In the genomic region with DNA sequence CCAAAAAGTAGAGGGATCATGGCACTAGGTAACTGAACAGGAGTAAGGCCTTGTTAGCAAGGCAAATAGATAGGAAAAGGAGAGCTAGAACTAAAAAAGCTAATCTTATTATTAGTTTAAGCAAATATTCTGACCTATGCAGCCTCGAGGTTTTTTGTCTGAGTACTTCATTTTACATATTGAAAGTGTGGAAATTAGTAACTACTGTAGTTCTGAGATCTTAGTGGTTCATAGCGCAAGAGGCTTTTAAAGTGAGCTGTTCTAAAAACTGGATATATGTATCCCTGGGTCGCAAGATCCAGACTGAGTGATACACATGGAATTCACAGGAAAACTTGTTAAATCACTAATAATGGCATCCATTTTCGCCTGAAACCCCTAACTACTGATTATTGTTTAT, we compare ENCODE assay signal across 15 cellular contexts.
DNase-seq lines count a peak whose midpoint lies in the region; ATAC-seq and TF ChIP-seq lines count a peak whose summit lies in the region.
"Had no signal": no experiment of that assay in that cellular context is flagged by ENCODE, and none has a peak within 500 bp of the region (broad histone marks: within the 10 kb centered on the region; RNA-seq: fewer than 3 reads in every experiment).

No MANE protein-coding gene starts in this region.

- POLR2A ChIA-PET in GM10248 (lab: Yijun Ruan, JAX), result no interaction called here

- no peak for TF ChIP-seq POLR2A in thyroid gland (IDR thresholded peaks at IDR 0.05)

- CTCF ChIA-PET in GM10248 (lab: Yijun Ruan, JAX), result interaction anchor here (1.3 to 2.4 kb wide), 3 partner anchors 9 to 16 kb away, joined by 3 to 6 read pairs (median 4); no protein-coding TSS in a partner anchor

- DNase-seq in fibroblast of peridontal ligament (ENCODE audit: extremely low read depth) (peak; percentile 2), psoas muscle (no peak), GM10248 (ENCODE audit: extremely low spot score) (no peak), thyroid gland (no peak), SW480 (ENCODE audit: low spot score) (no peak)
- DNase-seq: activated CD4-positive, alpha-beta T cell treated with anti-CD3 and anti-CD28 coated beads for 48 hours; heart left ventricle; left ventricle myocardium superior; stimulated activated CD4-positive, alpha-beta T cell treated with anti-CD3 and anti-CD28 coated beads, Interleukin-1b, Interleukin-23, amount 100 ng/mL, for 48 hours; stimulated activated naive CD4-positive, alpha-beta T cell treated with Interleukin-2 at 50 U/mL for 16 hours had no signal

- intact Hi-C loops in psoas muscle (cut with DNase I) (no loop called here), thyroid gland (cut with DNase I) (no loop called here)

- ATAC-seq in GM18867 (IDR thresholded peaks at IDR 0.05; ENCODE audit: unreplicated experiment) (peak; percentile 38), GM21723 (IDR thresholded peaks at IDR 0.05; ENCODE audit: unreplicated experiment) (peak; percentile 43), HG03159 (IDR thresholded peaks at IDR 0.05; ENCODE audit: unreplicated experiment) (peak; percentile 51), psoas muscle (no peak)
- ATAC-seq: activated T-helper 17 cell treated with anti-CD3 and anti-CD28 coated beads, Interleukin-2, amount 50 U/mL, for 72 hours; heart left ventricle; left ventricle myocardium superior had no signal

- H3K27ac ChIP-seq in psoas muscle (no peak overlapping the region), thyroid gland (no peak overlapping the region)
- H3K27ac ChIP-seq: heart left ventricle had no signal

- 77 to 82% (median 78%) methylated on average over 4 of the region's 4 CpGs for WGBS in psoas muscle, 3 donors
- 89 to 91% methylated on average over 4 of the region's 4 CpGs for WGBS in thyroid gland, 2 donors

- no peaks in the 10 kb centered on the region for H3K9me3 ChIP-seq in psoas muscle
- no peaks in the 10 kb centered on the region for H3K9me3 ChIP-seq in thyroid gland
- H3K9me3 ChIP-seq: breast epithelium, heart left ventricle had no signal

- H3K27me3 ChIP-seq in psoas muscle (ENCODE audit: insufficient read depth in 3 of 3, low read length in 2 of 3) (no peaks in the 10 kb centered on the region), thyroid gland (no peaks in the 10 kb centered on the region)
- H3K27me3 ChIP-seq: breast epithelium, heart left ventricle had no signal

- no peak for TF ChIP-seq CTCF in psoas muscle (IDR thresholded peaks at IDR 0.05)
- no peak for TF ChIP-seq CTCF in GM10248 (IDR thresholded peaks at IDR 0.05; ENCODE audit: control extremely low read depth, extremely low read depth, low read depth, missing control alignments)
- TF ChIP-seq CTCF in thyroid gland (IDR thresholded peaks at IDR 0.05), result no peak

- H3K4me1 ChIP-seq in psoas muscle (no peaks in the 10 kb centered on the region), thyroid gland (no peaks in the 10 kb centered on the region)
- H3K4me1 ChIP-seq: breast epithelium had no signal

- H3K4me3 ChIP-seq in psoas muscle, result no peak overlapping the region
- H3K4me3 ChIP-seq in thyroid gland (replicated peaks in 1 of 3), result no peak overlapping the region
- H3K4me3 ChIP-seq: breast epithelium, heart left ventricle had no signal

- H3K36me3 ChIP-seq in psoas muscle (ENCODE audit: insufficient read depth in 1 of 2, low read depth in 1 of 2) (no peaks in the 10 kb centered on the region), thyroid gland (no peaks in the 10 kb centered on the region)
- H3K36me3 ChIP-seq: breast epithelium, heart left ventricle had no signal

Comparison
In these comparisons a context has a peak if more than half of its experiments do, and no peak if none do; other contexts are left out.
1. ATAC-seq: peak in GM18867 (single experiment), GM21723 (single experiment) and HG03159 (single experiment); none in psoas muscle (0 of 4).